In the genomic region with DNA sequence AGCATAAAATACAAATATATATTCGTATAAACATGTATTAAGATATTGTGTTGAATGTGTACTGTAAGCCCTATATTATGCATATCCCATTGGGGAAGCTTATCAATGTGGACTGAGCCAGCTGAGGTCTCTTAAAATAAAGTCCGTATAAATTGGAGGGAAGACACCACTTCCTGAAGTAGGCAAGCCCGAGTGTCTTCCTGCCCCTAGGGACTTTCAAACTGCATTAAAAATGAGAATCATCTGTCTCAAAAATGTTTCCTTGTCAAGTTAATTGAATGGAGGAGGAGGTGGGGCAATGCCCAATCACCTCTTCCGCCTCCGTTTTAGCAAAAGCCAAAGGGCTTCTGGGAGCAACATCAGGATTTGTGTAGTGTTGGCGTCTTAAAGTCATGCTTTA, we compare ENCODE assay signal across 1 cellular context.
TF ChIP-seq lines count a peak whose summit lies in the region.

No MANE protein-coding gene starts in this region.

TF ChIP-seq in SK-N-SH, 30 proteins besides CTCF, POLR2A, EP300 and RAD21 (continued from another document):
- TF ChIP-seq REST (IDR thresholded peaks at IDR 0.05; ENCODE audit: low read depth, low read length): no peak
- no peak for TF ChIP-seq PBX3 (IDR thresholded peaks at IDR 0.05)
- TF ChIP-seq TEAD4 (IDR thresholded peaks at IDR 0.05; ENCODE audit: borderline replicate concordance, insufficient read depth): no peak
- TF ChIP-seq NFIC (IDR thresholded peaks at IDR 0.05; ENCODE audit: borderline replicate concordance): no peak
- no peak for TF ChIP-seq FOSL2 (IDR thresholded peaks at IDR 0.05; ENCODE audit: borderline replicate concordance, low read depth)
- TF ChIP-seq, protein P1, sequence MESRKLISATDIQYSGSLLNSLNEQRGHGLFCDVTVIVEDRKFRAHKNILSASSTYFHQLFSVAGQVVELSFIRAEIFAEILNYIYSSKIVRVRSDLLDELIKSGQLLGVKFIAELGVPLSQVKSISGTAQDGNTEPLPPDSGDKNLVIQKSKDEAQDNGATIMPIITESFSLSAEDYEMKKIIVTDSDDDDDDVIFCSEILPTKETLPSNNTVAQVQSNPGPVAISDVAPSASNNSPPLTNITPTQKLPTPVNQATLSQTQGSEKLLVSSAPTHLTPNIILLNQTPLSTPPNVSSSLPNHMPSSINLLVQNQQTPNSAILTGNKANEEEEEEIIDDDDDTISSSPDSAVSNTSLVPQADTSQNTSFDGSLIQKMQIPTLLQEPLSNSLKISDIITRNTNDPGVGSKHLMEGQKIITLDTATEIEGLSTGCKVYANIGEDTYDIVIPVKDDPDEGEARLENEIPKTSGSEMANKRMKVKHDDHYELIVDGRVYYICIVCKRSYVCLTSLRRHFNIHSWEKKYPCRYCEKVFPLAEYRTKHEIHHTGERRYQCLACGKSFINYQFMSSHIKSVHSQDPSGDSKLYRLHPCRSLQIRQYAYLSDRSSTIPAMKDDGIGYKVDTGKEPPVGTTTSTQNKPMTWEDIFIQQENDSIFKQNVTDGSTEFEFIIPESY (IDR thresholded peaks at IDR 0.05; ENCODE audit: borderline replicate concordance, low read depth): no peak
- no peak for TF ChIP-seq RCOR1 (IDR thresholded peaks at IDR 0.05; ENCODE audit: low read length)
